In the genomic region with DNA sequence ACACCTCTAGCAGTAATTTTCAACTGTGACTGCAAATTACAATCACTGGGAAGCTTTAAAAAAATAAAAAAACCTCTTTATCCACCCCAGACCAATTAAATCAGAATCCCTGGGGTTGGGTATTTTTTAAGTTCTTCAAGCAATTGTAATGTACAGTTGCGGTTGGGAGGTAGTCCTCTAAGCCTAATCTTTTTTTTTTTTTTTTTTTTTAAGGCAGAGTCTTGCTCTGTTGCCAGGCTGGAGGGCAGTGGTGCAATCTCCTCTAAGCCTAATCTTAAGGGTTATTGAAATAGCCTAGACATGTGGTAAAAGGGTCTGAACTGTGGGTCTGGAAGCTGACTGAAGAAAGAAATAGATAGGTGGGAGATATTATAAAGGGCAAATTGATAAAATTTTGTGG, we compare ENCODE assay signal across 14 cellular contexts.
DNase-seq lines count a peak whose midpoint lies in the region; ATAC-seq, FAIRE-seq and TF ChIP-seq lines count a peak whose summit lies in the region.
"Had no signal": no experiment of that assay in that cellular context is flagged by ENCODE, and none has a peak within 500 bp of the region (broad histone marks: within the 10 kb centered on the region; RNA-seq: fewer than 3 reads in every experiment).

No MANE protein-coding gene starts in this region.

- H3K79me1 ChIP-seq in IMR-90 (ENCODE audit: low read depth in 1 of 2, low read length in 2 of 2): no peaks in the 10 kb centered on the region

- H3K23ac ChIP-seq in IMR-90 (ENCODE audit: low read depth, low read length): no peak overlapping the region

- H2AFZ ChIP-seq in IMR-90 (replicated peaks; ENCODE audit: low read length, poor library complexity): no peak overlapping the region

- POLR2A ChIA-PET in IMR-90 (lab: Charles Lee; ENCODE audit: unreplicated experiment): no interaction called here
- POLR2A ChIA-PET in CD4-positive, alpha-beta memory T cell (lab: Charles Lee; ENCODE audit: partially characterized antibody): interaction anchor here (0.7 kb wide), 1 partner anchor 238 kb away, joined by 3 read pairs; no protein-coding TSS in a partner anchor

- in situ Hi-C loops in IMR-90 (cut with MboI; ENCODE audit: low sequenced_read_pairs): loop anchor here (10.0 kb wide), 1 partner anchor 495 kb away; no protein-coding TSS in a partner anchor

- no peaks in the 10 kb centered on the region for H4K20me1 ChIP-seq in IMR-90 (ENCODE audit: insufficient read depth, low read length)

- H3K9me3 ChIP-seq in IMR-90 (ENCODE audit: control insufficient read depth, insufficient read depth, low read length) (no peaks in the 10 kb centered on the region), lower lobe of right lung (no peaks in the 10 kb centered on the region)
- no peaks in the 10 kb centered on the region for H3K9me3 ChIP-seq in CD4-positive, alpha-beta memory T cell (ENCODE audit: control insufficient read depth in 1 of 2, low read length in 2 of 2)
- H3K9me3 ChIP-seq: ovary had no signal

- H2AK5ac ChIP-seq in IMR-90 (ENCODE audit: low read depth, low read length): no peak overlapping the region

- peaks cover 6% of the 10 kb centered on the region; the same call in 1 of the 2 replicates for H3K9me1 ChIP-seq in IMR-90 (ENCODE audit: insufficient read depth, low read length)

- H2AK9ac ChIP-seq in IMR-90 (replicated peaks; ENCODE audit: low read depth, low read length, poor library complexity): no peak overlapping the region

- intact Hi-C loops in IMR-90 (cut with micrococcal nuclease) (no loop called here), dorsolateral prefrontal cortex (cut with DNase I) (loop anchor here (5.0 to 10.0 kb wide), 5 partner anchors 85 to 485 kb away; partner anchors contain the start of gene ARHGAP5 (in 2 of the 2)), lower lobe of right lung (cut with DNase I) (no loop called here), head of caudate nucleus (cut with DNase I) (no loop called here)
- intact Hi-C loops in activated CD4-positive, alpha-beta T cell treated with anti-CD3 and anti-CD28 coated beads, Interleukin-2, amount 10 ng/mL, durations not matched to agents 24 days and 14 days (cut with micrococcal nuclease): no loop called here
- intact Hi-C loops in CD4-positive, alpha-beta memory T cell (cut with micrococcal nuclease): no loop called here

- H2BK15ac ChIP-seq in IMR-90 (ENCODE audit: low read depth, low read length): 0 out of 3 replicates have a peak overlapping the region, but pooled peaks have one; percentile 57

- H3K27me3 ChIP-seq in IMR-90 (ENCODE audit: control insufficient read depth, insufficient read depth, low read length) (no peaks in the 10 kb centered on the region), dorsolateral prefrontal cortex (no peaks in the 10 kb centered on the region), lower lobe of right lung (ENCODE audit: low read depth) (no peaks in the 10 kb centered on the region)
- no peaks in the 10 kb centered on the region for H3K27me3 ChIP-seq in CD4-positive, alpha-beta memory T cell (ENCODE audit: insufficient read depth, low read length)
- H3K27me3 ChIP-seq: ovary had no signal

- H3K4me3 Mint-ChIP-seq in activated CD4-positive, alpha-beta T cell treated with anti-CD3 and anti-CD28 coated beads, Interleukin-2, amount 10 ng/mL, durations not matched to agents 24 days and 14 days: no peak overlapping the region
- no peak overlapping the region for H3K4me3 Mint-ChIP-seq in CD4-positive, alpha-beta memory T cell
- H3K4me3 Mint-ChIP-seq: activated naive CD8-positive, alpha-beta T cell treated with anti-CD3 and anti-CD28 coated beads for 36 hours; central memory CD8-positive, alpha-beta T cell; T-helper 2 cell treated with Interferon-gamma antibody and Interleukin-4, amounts not matched to agents 5 μg/mL and 100 μg/mL, for 36 hours had no signal

- dilution Hi-C loops in IMR-90 (cut with HindIII; ENCODE audit: low sequenced_read_pairs, unreplicated experiment): no loop called here

- H3K9me3 Mint-ChIP-seq in activated CD4-positive, alpha-beta T cell treated with anti-CD3 and anti-CD28 coated beads, Interleukin-2, amount 10 ng/mL, durations not matched to agents 24 days and 14 days: no peaks in the 10 kb centered on the region
- H3K9me3 Mint-ChIP-seq in CD4-positive, alpha-beta memory T cell: no peaks in the 10 kb centered on the region
- H3K9me3 Mint-ChIP-seq: activated naive CD8-positive, alpha-beta T cell treated with anti-CD3 and anti-CD28 coated beads for 36 hours; central memory CD8-positive, alpha-beta T cell; T-helper 2 cell treated with Interferon-gamma antibody and Interleukin-4, amounts not matched to agents 5 μg/mL and 100 μg/mL, for 36 hours had no signal

- H4K91ac ChIP-seq in IMR-90 (ENCODE audit: insufficient read depth, low read depth, low read length): no peak overlapping the region

- no peak for ATAC-seq in IMR-90 (ENCODE audit: low read depth)
- ATAC-seq in lower lobe of right lung: peak; percentile 59 to 77
- ATAC-seq: stimulated activated naive CD8-positive, alpha-beta T cell treated with anti-CD3 and anti-CD28 coated beads, Interleukin-15, Interleukin-2, amounts not matched to agents 100 U/mL and 50 U/mL, for 24 hours had no signal

- CTCF ChIA-PET in IMR-90 (lab: Yijun Ruan, JAX): interaction anchor here (0.5 to 2.7 kb wide), 15 partner anchors 9 to 1054 kb away, joined by 3 to 10 read pairs (median 4); no protein-coding TSS in a partner anchor
- CTCF ChIA-PET in CD4-positive, alpha-beta memory T cell (lab: Charles Lee; ENCODE audit: partially characterized antibody): interaction anchor here (0.6 to 2.2 kb wide), 2 partner anchors 11 to 633 kb away, joined by 4 to 5 read pairs; no protein-coding TSS in a partner anchor

- H3K27ac ChIP-seq in IMR-90 (ENCODE audit: insufficient read depth, low read length): no peak overlapping the region
- peak overlapping the region in 48 of 59 donors; percentile 2 to 84 (median 59) for H3K27ac ChIP-seq in dorsolateral prefrontal cortex
- H3K27ac ChIP-seq in lower lobe of right lung: no peak overlapping the region
- no peak overlapping the region for H3K27ac ChIP-seq in CD4-positive, alpha-beta memory T cell (ENCODE audit: low read depth, low read length)
- H3K27ac ChIP-seq: ovary had no signal

- H3K36me3 ChIP-seq in IMR-90 (ENCODE audit: control insufficient read depth, insufficient read depth, low read length) (no peaks in the 10 kb centered on the region), lower lobe of right lung (no peaks in the 10 kb centered on the region)
- H3K36me3 ChIP-seq in CD4-positive, alpha-beta memory T cell (ENCODE audit: insufficient read depth, low read length): no peaks in the 10 kb centered on the region
- H3K36me3 ChIP-seq: ovary had no signal

- H2BK120ac ChIP-seq in IMR-90 (ENCODE audit: low read depth, low read length): 0 out of 2 replicates have a peak overlapping the region, but pooled peaks have one; percentile 45

- H3K4me1 ChIP-seq in IMR-90 (ENCODE audit: control insufficient read depth, insufficient read depth, low read length) (no peaks in the 10 kb centered on the region), lower lobe of right lung (peaks cover 15% of the 10 kb centered on the region)
- H3K4me1 ChIP-seq in CD4-positive, alpha-beta memory T cell (ENCODE audit: insufficient read depth, low read length): peaks cover 5% of the 10 kb centered on the region

- no peak overlapping the region for H3K4me3 ChIP-seq in IMR-90 (ENCODE audit: insufficient read depth, low read depth, low read length)
- no peak overlapping the region for H3K4me3 ChIP-seq in dorsolateral prefrontal cortex
- no peak overlapping the region for H3K4me3 ChIP-seq in lower lobe of right lung
- no peak overlapping the region for H3K4me3 ChIP-seq in CD4-positive, alpha-beta memory T cell (ENCODE audit: low read length in 2 of 2)
- H3K4me3 ChIP-seq: ovary had no signal

- no peak overlapping the region for H3K56ac ChIP-seq in IMR-90 (ENCODE audit: extremely low read depth, insufficient read depth, low read length)

- no peak overlapping the region for H3K4ac ChIP-seq in IMR-90 (ENCODE audit: low read depth, low read length)

- H4K8ac ChIP-seq in IMR-90 (ENCODE audit: low read depth in 2 of 2, low read length in 2 of 2): peak overlapping the region in 1 of 2 experiments; percentile 27; a peak in 1 of 4 replicates

- H3K18ac ChIP-seq in IMR-90 (ENCODE audit: low read depth, low read length): no peak overlapping the region; the same call in 1 of the 2 replicates

- FAIRE-seq in A204.1 (lab: Jason Lieb, UNC): peak; percentile 97
- FAIRE-seq: kidney had no signal

- no peak overlapping the region for H2BK20ac ChIP-seq in IMR-90 (ENCODE audit: low read depth, low read length)

- peaks cover 6% of the 10 kb centered on the region for H3K4me1 Mint-ChIP-seq in activated CD4-positive, alpha-beta T cell treated with anti-CD3 and anti-CD28 coated beads, Interleukin-2, amount 10 ng/mL, durations not matched to agents 24 days and 14 days
- peaks cover 4 to 6% (median 6%) of the 10 kb centered on the region in 4 donors for H3K4me1 Mint-ChIP-seq in CD4-positive, alpha-beta memory T cell

- no peak for TF ChIP-seq POLR2A in IMR-90 (IDR thresholded peaks at IDR 0.05; ENCODE audit: low read depth, low read length)

- no peak for TF ChIP-seq RAD21 in IMR-90 (IDR thresholded peaks at IDR 0.05; ENCODE audit: low read length)

- no peak for DNase-seq in IMR-90
- DNase-seq in dorsolateral prefrontal cortex: no peak
- DNase-seq in lower lobe of right lung: no peak
- DNase-seq in head of caudate nucleus: no peak
- DNase-seq in NCI-H1930 (lab: John Stamatoyannopoulos, UW): no peak
- no peak for DNase-seq in activated CD4-positive, alpha-beta T cell treated with anti-CD3 and anti-CD28 coated beads, Interleukin-2, amount 10 ng/mL, durations not matched to agents 24 days and 14 days
- no peak for DNase-seq in CD4-positive, alpha-beta memory T cell
- DNase-seq: kidney had no signal

- no peak overlapping the region for H2BK5ac ChIP-seq in IMR-90 (ENCODE audit: low read depth, low read length, poor library complexity, severe bottlenecking)

- H4K5ac ChIP-seq in IMR-90 (ENCODE audit: low read depth, low read length): no peak overlapping the region

- H3K9ac ChIP-seq in IMR-90 (ENCODE audit: low read depth, low read length): peak overlapping the region; percentile 14; the same call in 1 of the 2 replicates

- WGBS in IMR-90 (ENCODE audit: extremely low coverage in 2 of 2, insufficient read length in 1 of 2), 2 experiments: no CpG with 5 or more reads among the region's 1 CpG

- no peak overlapping the region for H3K14ac ChIP-seq in IMR-90 (replicated peaks; ENCODE audit: low read depth, low read length)

- H3K36me3 Mint-ChIP-seq in activated CD4-positive, alpha-beta T cell treated with anti-CD3 and anti-CD28 coated beads, Interleukin-2, amount 10 ng/mL, durations not matched to agents 24 days and 14 days (ENCODE audit: low read depth): no peaks in the 10 kb centered on the region
- H3K36me3 Mint-ChIP-seq in CD4-positive, alpha-beta memory T cell: no peaks in the 10 kb centered on the region
- H3K36me3 Mint-ChIP-seq: activated naive CD8-positive, alpha-beta T cell treated with anti-CD3 and anti-CD28 coated beads for 36 hours had no signal

- no peak overlapping the region for H3K4me2 ChIP-seq in IMR-90 (ENCODE audit: low read depth, low read length)

- H3K27me3 Mint-ChIP-seq in activated CD4-positive, alpha-beta T cell treated with anti-CD3 and anti-CD28 coated beads, Interleukin-2, amount 10 ng/mL, durations not matched to agents 24 days and 14 days: no peaks in the 10 kb centered on the region
- no peaks in the 10 kb centered on the region for H3K27me3 Mint-ChIP-seq in CD4-positive, alpha-beta memory T cell
- H3K27me3 Mint-ChIP-seq: activated naive CD8-positive, alpha-beta T cell treated with anti-CD3 and anti-CD28 coated beads for 36 hours; central memory CD8-positive, alpha-beta T cell had no signal

- TF ChIP-seq CTCF in IMR-90 (conservative IDR thresholded peaks at IDR 0.05; ENCODE audit: low read depth, low read length): no peak
- TF ChIP-seq CTCF in dorsolateral prefrontal cortex (IDR thresholded peaks at IDR 0.05 in 54 of 56, conservative IDR thresholded peaks at IDR 0.05 in 2 of 56; ENCODE audit: low read depth in 1 of 56, partially characterized antibody in 56 of 56): no peak
- TF ChIP-seq CTCF in lower lobe of right lung (IDR thresholded peaks at IDR 0.05): no peak

- no TSS peak for BruUV-seq in IMR-90 (replicated peaks; lab: Mats Ljungman, UMichigan)

- H3K27ac Mint-ChIP-seq in activated CD4-positive, alpha-beta T cell treated with anti-CD3 and anti-CD28 coated beads, Interleukin-2, amount 10 ng/mL, durations not matched to agents 24 days and 14 days: no peak overlapping the region
- H3K27ac Mint-ChIP-seq in CD4-positive, alpha-beta memory T cell: no peak overlapping the region
- H3K27ac Mint-ChIP-seq: activated naive CD8-positive, alpha-beta T cell treated with anti-CD3 and anti-CD28 coated beads for 36 hours; T-helper 2 cell treated with Interferon-gamma antibody and Interleukin-4, amounts not matched to agents 5 μg/mL and 100 μg/mL, for 36 hours had no signal

Comparison
In these comparisons a context has a peak if more than half of its experiments do, and no peak if none do; other contexts are left out.
1. H3K27ac ChIP-seq: peak in dorsolateral prefrontal cortex (48 of 59); none in IMR-90 (single experiment), lower lobe of right lung (single experiment) and CD4-positive, alpha-beta memory T cell (single experiment).
2. intact Hi-C loops: an anchor here in dorsolateral prefrontal cortex (5.0 to 10.0 kb wide); none called in IMR-90, lower lobe of right lung, head of caudate nucleus, activated CD4-positive, alpha-beta T cell treated with anti-CD3 and anti-CD28 coated beads, Interleukin-2, amount 10 ng/mL, durations not matched to agents 24 days and 14 days and CD4-positive, alpha-beta memory T cell.